Comparison of ENCODE assay signal across 14 cellular contexts in the genomic region with DNA sequence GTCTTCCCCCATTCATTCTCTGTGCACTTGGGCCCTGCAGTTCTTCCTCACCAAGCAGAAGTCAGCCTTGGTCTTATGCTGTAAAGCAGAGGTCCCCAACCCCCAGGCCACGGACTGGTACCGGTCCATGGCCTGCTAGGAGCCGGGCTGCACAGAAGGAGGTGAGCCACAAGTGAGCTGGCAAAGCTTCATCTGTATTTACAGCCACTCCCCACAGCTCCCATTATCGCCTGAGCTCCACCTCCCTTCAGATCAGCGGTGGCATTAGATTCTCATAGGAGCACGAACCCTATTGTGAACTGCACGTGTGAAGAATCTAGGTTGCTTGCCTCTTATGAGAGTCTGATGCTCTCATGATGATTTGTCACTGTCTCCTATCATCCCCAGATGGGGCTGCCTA.
"Had no signal": no experiment of that assay in that cellular context is flagged by ENCODE, and none has a peak within 500 bp of the region (broad histone marks: within the 10 kb centered on the region; RNA-seq: fewer than 3 reads in every experiment).

No MANE protein-coding gene starts in this region.

- ATAC-seq: right lobe of liver, upper lobe of right lung had no signal

- H3K36me3 ChIP-seq: right lobe of liver, upper lobe of right lung had no signal

- DNase-seq: activated B cell treated with CpG ODN at 0.5 μM for 24 hours; activated CD4-positive, alpha-beta T cell treated with anti-CD3 and anti-CD28 coated beads, Interleukin-2, amount 50 U/mL, for 1 hour; activated naive CD4-positive, alpha-beta T cell treated with Interleukin-2 at 50 U/mL for 16 hours; anterior cingulate cortex; effector memory CD4-positive, alpha-beta T cell; head of caudate nucleus; kidney glomerular epithelial cell; mesendoderm; right lobe of liver; upper lobe of right lung had no signal

- H3K9me3 Mint-ChIP-seq: activated B cell treated with CpG ODN at 0.5 μM for 24 hours; dendritic cell treated with granulocyte-macrophage colony-stimulating factor and Interleukin-4, amounts not matched to agents 40 ng/mL and 50 ng/mL, for 4 days; stimulated activated naive CD8-positive, alpha-beta T cell treated with anti-CD3 and anti-CD28 coated beads, Interleukin-15, Interleukin-2, amounts not matched to agents 100 ng/mL and 50 ng/mL, for 24 hours; T-helper 1 cell treated with Interleukin-12 subunit alpha and Interleukin-12 subunit beta and Interleukin-4 antibody, amounts not matched to agents 30 μg/mL and 1 μg/mL, for 36 hours had no signal

- H3K4me3 Mint-ChIP-seq: activated B cell treated with CpG ODN at 0.5 μM for 24 hours; dendritic cell treated with granulocyte-macrophage colony-stimulating factor and Interleukin-4, amounts not matched to agents 40 ng/mL and 50 ng/mL, for 4 days; nephron; stimulated activated naive CD8-positive, alpha-beta T cell treated with anti-CD3 and anti-CD28 coated beads, Interleukin-15, Interleukin-2, amounts not matched to agents 100 ng/mL and 50 ng/mL, for 24 hours; T-helper 1 cell treated with Interleukin-12 subunit alpha and Interleukin-12 subunit beta and Interleukin-4 antibody, amounts not matched to agents 30 μg/mL and 1 μg/mL, for 36 hours had no signal

- H3K27me3 ChIP-seq: right lobe of liver, upper lobe of right lung had no signal

- H3K4me1 ChIP-seq: upper lobe of right lung had no signal

- H3K4me1 Mint-ChIP-seq: activated B cell treated with CpG ODN at 0.5 μM for 24 hours, nephron had no signal

- H3K4me3 ChIP-seq: right lobe of liver, upper lobe of right lung had no signal

- H3K27ac Mint-ChIP-seq: activated B cell treated with CpG ODN at 0.5 μM for 24 hours; dendritic cell treated with granulocyte-macrophage colony-stimulating factor and Interleukin-4, amounts not matched to agents 40 ng/mL and 50 ng/mL, for 4 days; nephron; stimulated activated naive CD8-positive, alpha-beta T cell treated with anti-CD3 and anti-CD28 coated beads, Interleukin-15, Interleukin-2, amounts not matched to agents 100 ng/mL and 50 ng/mL, for 24 hours; T-helper 1 cell treated with Interleukin-12 subunit alpha and Interleukin-12 subunit beta and Interleukin-4 antibody, amounts not matched to agents 30 μg/mL and 1 μg/mL, for 36 hours had no signal

- H3K9me3 ChIP-seq: right lobe of liver, upper lobe of right lung had no signal

- H3K27me3 Mint-ChIP-seq: dendritic cell treated with granulocyte-macrophage colony-stimulating factor and Interleukin-4, amounts not matched to agents 40 ng/mL and 50 ng/mL, for 4 days had no signal
